13 cellular contexts compared by ENCODE assay signal in the genomic region with DNA sequence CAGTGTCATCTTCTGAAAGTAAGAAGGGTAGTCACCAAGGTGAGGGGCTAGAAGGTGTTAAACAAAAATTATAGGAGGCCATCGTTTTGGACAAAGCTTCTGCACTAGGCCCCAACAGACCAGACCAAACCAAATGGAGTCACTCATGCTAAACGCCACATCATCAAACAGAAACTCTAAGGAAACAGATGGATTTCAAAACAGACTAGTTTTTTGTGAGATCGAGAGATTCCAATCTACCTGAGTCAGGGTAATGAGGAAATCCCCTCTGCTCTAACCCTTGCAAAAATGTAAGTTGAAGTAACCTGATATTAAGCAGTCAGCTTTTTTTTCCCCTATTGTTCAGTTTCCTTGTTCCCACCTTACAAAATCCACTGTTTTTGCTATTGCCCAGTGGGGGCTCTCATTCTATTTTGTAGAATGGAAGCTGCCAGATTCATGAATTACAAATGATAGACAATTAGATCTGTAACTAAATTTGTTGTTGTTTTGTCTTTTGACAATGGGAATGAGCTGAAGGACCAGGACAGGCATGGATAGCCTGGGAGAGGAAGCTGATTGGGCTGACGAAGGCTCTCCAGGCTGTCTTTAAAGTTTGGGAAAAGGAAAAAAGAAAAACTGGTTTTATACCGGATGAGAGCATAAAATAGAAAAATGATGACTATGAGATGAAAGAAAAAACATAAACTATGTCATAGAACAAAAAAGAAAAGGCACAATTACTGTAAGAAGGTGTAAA.
A peak's percentile ranks its signal among the peaks of the same experiment; 100 is the strongest.
DNase-seq lines count a peak whose midpoint lies in the region; FAIRE-seq and TF ChIP-seq lines count a peak whose summit lies in the region.
"Had no signal": no experiment of that assay in that cellular context is flagged by ENCODE, and none has a peak within 500 bp of the region (broad histone marks: within the 10 kb centered on the region; RNA-seq: fewer than 3 reads in every experiment).

No MANE protein-coding gene starts in this region.

- H3K79me2 ChIP-seq in osteoblast (ENCODE audit: insufficient read depth, low read length) = no peaks in the 10 kb centered on the region

- no peaks in the 10 kb centered on the region for H3K36me3 ChIP-seq in osteoblast (ENCODE audit: insufficient read depth, low read length)
- H3K36me3 ChIP-seq: vagina had no signal

- DNase-seq in H4 (ENCODE audit: low spot score) = peak; percentile 21
- DNase-seq in RKO (ENCODE audit: low spot score) = peak; percentile 39
- peak; percentile 98 for DNase-seq in epithelial cell of proximal tubule (ENCODE audit: low read depth)
- peak; percentile 43 for DNase-seq in osteoblast (ENCODE audit: insufficient read length, low spot score, missing footprints)
- no peak for DNase-seq in D721Med (ENCODE audit: insufficient read length, low spot score)
- no peak for DNase-seq in NCI-H1105 (lab: John Stamatoyannopoulos, UW)
- DNase-seq in middle frontal gyrus (ENCODE audit: extremely low spot score, low spot score) = no peak
- DNase-seq in OCI-M2 (lab: John Stamatoyannopoulos, UW; ENCODE audit: unreplicated experiment) = no peak
- DNase-seq: DMS153, mucosa of descending colon, NCI-H1694 treated with DMSO at 0.1 percent for 48 hours, T1000 had no signal

- H4K20me1 ChIP-seq in osteoblast (ENCODE audit: insufficient read depth, low read length) = no peaks in the 10 kb centered on the region

- H3K4me2 ChIP-seq in osteoblast (ENCODE audit: insufficient read depth, low read length) = no peak overlapping the region

- FAIRE-seq in D721Med (lab: Jason Lieb, UNC) = no peak

- no peaks in the 10 kb centered on the region for H3K27me3 ChIP-seq in osteoblast (ENCODE audit: insufficient read depth, low read length)
- H3K27me3 ChIP-seq: vagina had no signal

- peaks cover 22% of the 10 kb centered on the region for H3K4me1 ChIP-seq in osteoblast (ENCODE audit: insufficient read depth, low read length)
- H3K4me1 ChIP-seq: vagina had no signal

- peak overlapping the region; percentile 11 for H2AFZ ChIP-seq in osteoblast (ENCODE audit: low read length)

- TF ChIP-seq CTCF in epithelial cell of proximal tubule (conservative IDR thresholded peaks at IDR 0.05; ENCODE audit: low read depth, low read length) (no peak), osteoblast (IDR thresholded peaks at IDR 0.05; ENCODE audit: extremely low read depth, low read depth, low read length) (no peak), D721Med (IDR thresholded peaks at IDR 0.05; ENCODE audit: insufficient read depth, missing control alignments) (no peak)

- H3K27ac ChIP-seq in osteoblast (ENCODE audit: low read depth, low read length) = peak overlapping the region; percentile 71
- H3K27ac ChIP-seq: vagina had no signal

- H3K4me3 ChIP-seq in epithelial cell of proximal tubule (ENCODE audit: low read depth, low read length) (no peak overlapping the region), osteoblast (ENCODE audit: insufficient read depth, low read length) (no peak overlapping the region)
- H3K4me3 ChIP-seq: mucosa of descending colon, vagina had no signal

- no peaks in the 10 kb centered on the region for H3K9me3 ChIP-seq in osteoblast (ENCODE audit: low read depth, low read length)
- H3K9me3 ChIP-seq: vagina had no signal

Comparison
In these comparisons a context has a peak if more than half of its experiments do, and no peak if none do; other contexts are left out.
1. DNase-seq: peak in H4 (single experiment), RKO (single experiment), epithelial cell of proximal tubule (single experiment) and osteoblast (single experiment); none in D721Med (single experiment), NCI-H1105 (single experiment), middle frontal gyrus (single experiment) and OCI-M2 (single experiment).